Comparison of ENCODE assay signal across 12 cellular contexts in genomic region chr4:100081511-100081910, GRCh38.
A peak's percentile ranks its signal among the peaks of the same experiment; 100 is the strongest.
DNase-seq lines count a peak whose midpoint lies in the region; ATAC-seq and TF ChIP-seq lines count a peak whose summit lies in the region.
"Had no signal": no experiment of that assay in that cellular context is flagged by ENCODE, and none has a peak within 500 bp of the region (broad histone marks: within the 10 kb centered on the region; RNA-seq: fewer than 3 reads in every experiment).

No MANE protein-coding gene starts in this region.

- H3K9ac ChIP-seq in PC-3 (ENCODE audit: low read length): no peak overlapping the region

- H3K27me3 ChIP-seq in PC-3 (ENCODE audit: low read length): no peaks in the 10 kb centered on the region
- H3K27me3 ChIP-seq in psoas muscle (ENCODE audit: insufficient read depth in 3 of 3, low read length in 2 of 3): no peaks in the 10 kb centered on the region

- peak overlapping the region; percentile 4 for H3K27ac Mint-ChIP-seq in activated CD4-positive, alpha-beta T cell treated with anti-CD3 and anti-CD28 coated beads for 36 hours
- no peak overlapping the region for H3K27ac Mint-ChIP-seq in activated CD4-positive, alpha-beta memory T cell treated with anti-CD3 and anti-CD28 coated beads for 36 hours

- DNase-seq in activated CD4-positive, alpha-beta T cell treated with anti-CD3 and anti-CD28 coated beads for 36 hours: no peak
- no peak for DNase-seq in activated CD4-positive, alpha-beta T cell treated with anti-CD3 and anti-CD28 coated beads for 48 hours
- DNase-seq in ELR (ENCODE audit: low read depth): peak; percentile 14
- DNase-seq in PC-3: peak; percentile 55
- no peak for DNase-seq in epithelial cell of prostate (ENCODE audit: low read depth, low spot score)
- no peak for DNase-seq in NCI-H2171 (lab: John Stamatoyannopoulos, UW)
- no peak for DNase-seq in activated CD4-positive, alpha-beta memory T cell treated with anti-CD3 and anti-CD28 coated beads for 36 hours
- DNase-seq in psoas muscle: no peak
- DNase-seq: Caco-2, NCI-H1092 treated with DMSO at 0.1 percent for 48 hours, NCI-H187 had no signal

- H3K27me3 Mint-ChIP-seq in activated CD4-positive, alpha-beta T cell treated with anti-CD3 and anti-CD28 coated beads for 36 hours: peaks cover 3% of the 10 kb centered on the region
- peaks cover 7% of the 10 kb centered on the region for H3K27me3 Mint-ChIP-seq in activated CD4-positive, alpha-beta memory T cell treated with anti-CD3 and anti-CD28 coated beads for 36 hours

- no peaks in the 10 kb centered on the region for H3K9me2 ChIP-seq in PC-3 (replicated peaks; ENCODE audit: low read length)

- H3K36me3 ChIP-seq in PC-3 (ENCODE audit: low read depth, low read length) (no peaks in the 10 kb centered on the region), psoas muscle (ENCODE audit: insufficient read depth in 1 of 2, low read depth in 1 of 2) (no peaks in the 10 kb centered on the region)

- no peaks in the 10 kb centered on the region for H3F3A ChIP-seq in PC-3 (ENCODE audit: low read length, unreplicated experiment)

- no peaks in the 10 kb centered on the region for H4K20me1 ChIP-seq in PC-3 (ENCODE audit: low read length)

- POLR2A ChIA-PET in activated CD4-positive, alpha-beta T cell treated with anti-CD3 and anti-CD28 coated beads for 36 hours (lab: Charles Lee): interaction anchor here (0.7 kb wide), 1 partner anchor 1536 kb away, joined by 4 read pairs; no protein-coding TSS in a partner anchor
- POLR2A ChIA-PET in PC-3 (lab: Charles Lee; ENCODE audit: unreplicated experiment): no interaction called here
- POLR2A ChIA-PET in activated CD4-positive, alpha-beta memory T cell treated with anti-CD3 and anti-CD28 coated beads for 36 hours (lab: Charles Lee): no interaction called here

- CTCF ChIA-PET in activated CD4-positive, alpha-beta T cell treated with anti-CD3 and anti-CD28 coated beads for 36 hours (lab: Charles Lee): interaction anchor here (0.8 to 3.8 kb wide), 2 partner anchors 11 to 14 kb away, joined by 3 to 56 read pairs; no protein-coding TSS in a partner anchor
- CTCF ChIA-PET in PC-3 (lab: Charles Lee): no interaction called here
- CTCF ChIA-PET in activated CD4-positive, alpha-beta memory T cell treated with anti-CD3 and anti-CD28 coated beads for 36 hours (lab: Charles Lee): interaction anchor here (3.5 kb wide), 1 partner anchor 12 kb away, joined by 73 read pairs; no protein-coding TSS in a partner anchor

- H3K4me3 ChIP-seq in PC-3 (ENCODE audit: low read length): no peak overlapping the region
- H3K4me3 ChIP-seq in psoas muscle: no peak overlapping the region

- ATAC-seq in activated CD4-positive, alpha-beta T cell treated with anti-CD3 and anti-CD28 coated beads for 36 hours: no peak
- ATAC-seq in PC-3 (no peak), psoas muscle (no peak)

- H3K9me3 ChIP-seq in PC-3 (ENCODE audit: low read length) (no peaks in the 10 kb centered on the region), psoas muscle (no peaks in the 10 kb centered on the region)
- H3K9me3 ChIP-seq: Caco-2 had no signal

- no TSS peak for BruUV-seq in PC-3 (replicated peaks; lab: Mats Ljungman, UMichigan)

- H3K4me2 ChIP-seq in PC-3 (ENCODE audit: low read length): no peak overlapping the region

- H3K4me3 Mint-ChIP-seq in activated CD4-positive, alpha-beta T cell treated with anti-CD3 and anti-CD28 coated beads for 36 hours: no peak overlapping the region
- no peak overlapping the region for H3K4me3 Mint-ChIP-seq in activated CD4-positive, alpha-beta memory T cell treated with anti-CD3 and anti-CD28 coated beads for 36 hours

- peaks cover 15% of the 10 kb centered on the region for H3K4me1 ChIP-seq in PC-3 (ENCODE audit: insufficient read depth, low read length)
- H3K4me1 ChIP-seq in psoas muscle: no peaks in the 10 kb centered on the region

- H3K79me2 ChIP-seq in PC-3 (ENCODE audit: low read length): no peaks in the 10 kb centered on the region

- H2AFZ ChIP-seq in PC-3 (ENCODE audit: low read length): no peak overlapping the region

- peaks cover 3% of the 10 kb centered on the region for H3K36me3 Mint-ChIP-seq in activated CD4-positive, alpha-beta T cell treated with anti-CD3 and anti-CD28 coated beads for 36 hours (ENCODE audit: low read depth)
- H3K36me3 Mint-ChIP-seq in activated CD4-positive, alpha-beta memory T cell treated with anti-CD3 and anti-CD28 coated beads for 36 hours: no peaks in the 10 kb centered on the region

- H3K9me3 Mint-ChIP-seq in activated CD4-positive, alpha-beta T cell treated with anti-CD3 and anti-CD28 coated beads for 36 hours (ENCODE audit: low read depth): peaks cover 2% of the 10 kb centered on the region
- H3K9me3 Mint-ChIP-seq in activated CD4-positive, alpha-beta memory T cell treated with anti-CD3 and anti-CD28 coated beads for 36 hours: no peaks in the 10 kb centered on the region

- no peak overlapping the region for H3K27ac ChIP-seq in PC-3 (ENCODE audit: low read length)
- H3K27ac ChIP-seq in epithelial cell of prostate: peak overlapping the region; percentile 33
- no peak overlapping the region for H3K27ac ChIP-seq in psoas muscle
- H3K27ac ChIP-seq: C4-2B had no signal

- intact Hi-C loops in activated CD4-positive, alpha-beta T cell treated with anti-CD3 and anti-CD28 coated beads for 36 hours (cut with DNase I, micrococcal nuclease): loop anchor here (5.0 kb wide), 3 partner anchors 134 to 486 kb away; partner anchors contain the start of gene DNAJB14 (in 1 of the 2)
- intact Hi-C loops in PC-3 (cut with micrococcal nuclease): no loop called here
- intact Hi-C loops in activated CD4-positive, alpha-beta memory T cell treated with anti-CD3 and anti-CD28 coated beads for 36 hours (cut with micrococcal nuclease): loop anchor here (5.0 kb wide), 1 partner anchor 84 kb away; no protein-coding TSS in a partner anchor
- intact Hi-C loops in psoas muscle (cut with DNase I): no loop called here

- peaks cover 46% of the 10 kb centered on the region for H3K4me1 Mint-ChIP-seq in activated CD4-positive, alpha-beta T cell treated with anti-CD3 and anti-CD28 coated beads for 36 hours
- peaks cover 33% of the 10 kb centered on the region for H3K4me1 Mint-ChIP-seq in activated CD4-positive, alpha-beta memory T cell treated with anti-CD3 and anti-CD28 coated beads for 36 hours (ENCODE audit: low read depth)

- WGBS in psoas muscle, 3 donors: 69 to 72% (median 71%) methylated on average over 1 of the region's 1 CpG

- TF ChIP-seq CTCF in PC-3 (conservative IDR thresholded peaks at IDR 0.05; ENCODE audit: low read depth, low read length) (no peak), psoas muscle (IDR thresholded peaks at IDR 0.05) (no peak)

Comparison
In these comparisons a context has a peak if more than half of its experiments do, and no peak if none do; other contexts are left out.
1. DNase-seq: peak in ELR (single experiment) and PC-3 (single experiment); none in activated CD4-positive, alpha-beta T cell treated with anti-CD3 and anti-CD28 coated beads for 36 hours (single experiment), activated CD4-positive, alpha-beta T cell treated with anti-CD3 and anti-CD28 coated beads for 48 hours (single experiment), epithelial cell of prostate (single experiment), NCI-H2171 (single experiment), activated CD4-positive, alpha-beta memory T cell treated with anti-CD3 and anti-CD28 coated beads for 36 hours (single experiment) and psoas muscle (0 of 2).
2. intact Hi-C loops: an anchor here in activated CD4-positive, alpha-beta T cell treated with anti-CD3 and anti-CD28 coated beads for 36 hours (5.0 kb wide) and activated CD4-positive, alpha-beta memory T cell treated with anti-CD3 and anti-CD28 coated beads for 36 hours (5.0 kb wide); none called in PC-3 and psoas muscle.